1 cellular context compared by ENCODE assay signal in the genomic region with DNA sequence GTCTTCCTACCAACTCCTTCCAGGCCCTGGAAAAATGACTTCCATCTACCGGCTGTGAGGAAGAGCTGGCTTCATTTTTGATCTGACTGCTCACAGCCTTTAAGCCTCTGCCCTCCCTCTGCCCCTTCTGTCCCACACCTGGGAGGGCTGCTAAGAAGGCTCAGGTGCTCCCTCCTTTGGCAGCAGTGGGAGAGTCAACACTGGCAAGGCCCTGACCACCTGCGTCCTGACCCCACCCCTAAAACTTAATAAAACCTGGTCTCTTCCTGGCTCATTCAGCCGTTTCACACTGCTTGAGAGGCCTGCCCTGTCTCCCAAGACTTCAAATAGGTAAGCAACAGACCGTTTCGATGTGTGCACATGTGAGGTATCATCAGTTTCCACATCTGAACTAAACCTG.
TF ChIP-seq lines count a peak whose summit lies in the region.

No MANE protein-coding gene starts in this region.

TF ChIP-seq in Ishikawa, 13 proteins besides CTCF, POLR2A, EP300 and RAD21 (continued from another document):
- TF ChIP-seq REST (IDR thresholded peaks at IDR 0.05; ENCODE audit: low read depth), result no peak
- no peak for TF ChIP-seq EGR1 (IDR thresholded peaks at IDR 0.05)
- no peak for TF ChIP-seq FOXM1 (IDR thresholded peaks at IDR 0.05; ENCODE audit: borderline replicate concordance, low read depth)
